ENCODE assay signal across 1 cellular context in genomic region chr6:49406241-49406970, GRCh38.
TF ChIP-seq lines count a peak whose summit lies in the region.

No MANE protein-coding gene starts in this region.

TF ChIP-seq in IMR-90, 13 proteins besides CTCF, POLR2A, EP300 and RAD21:
- no peak for TF ChIP-seq MXI1 (IDR thresholded peaks at IDR 0.05; ENCODE audit: borderline replicate concordance, low read depth, low read length)
- TF ChIP-seq MAFK (IDR thresholded peaks at IDR 0.05; ENCODE audit: low read depth, low read length) = no peak
- TF ChIP-seq FOS (IDR thresholded peaks at IDR 0.05; ENCODE audit: low read depth, low read length) = no peak
- TF ChIP-seq NFE2L2 (IDR thresholded peaks at IDR 0.05; ENCODE audit: low read depth, low read length) = no peak
- TF ChIP-seq ELK1 (IDR thresholded peaks at IDR 0.05; ENCODE audit: borderline replicate concordance, low read depth, low read length) = no peak
- no peak for TF ChIP-seq SMC3 (IDR thresholded peaks at IDR 0.05; ENCODE audit: low read depth, low read length)
- TF ChIP-seq BHLHE40 (IDR thresholded peaks at IDR 0.05; ENCODE audit: low read depth, low read length) = no peak
- no peak for TF ChIP-seq CHD1 (IDR thresholded peaks at IDR 0.05; ENCODE audit: low read depth, low read length)
- no peak for TF ChIP-seq RCOR1 (IDR thresholded peaks at IDR 0.05; ENCODE audit: insufficient replicate concordance, low read length)
- TF ChIP-seq CEBPB (IDR thresholded peaks at IDR 0.05; ENCODE audit: low read depth, low read length) = no peak
- no peak for TF ChIP-seq RFX5 (IDR thresholded peaks at IDR 0.05; ENCODE audit: low read depth, low read length)
- TF ChIP-seq USF2 (IDR thresholded peaks at IDR 0.05; ENCODE audit: low read depth, low read length) = no peak
- TF ChIP-seq MAZ (IDR thresholded peaks at IDR 0.05; ENCODE audit: borderline replicate concordance, low read depth, low read length) = no peak
